ENCODE assay signal across 1 cellular context in the genomic region with DNA sequence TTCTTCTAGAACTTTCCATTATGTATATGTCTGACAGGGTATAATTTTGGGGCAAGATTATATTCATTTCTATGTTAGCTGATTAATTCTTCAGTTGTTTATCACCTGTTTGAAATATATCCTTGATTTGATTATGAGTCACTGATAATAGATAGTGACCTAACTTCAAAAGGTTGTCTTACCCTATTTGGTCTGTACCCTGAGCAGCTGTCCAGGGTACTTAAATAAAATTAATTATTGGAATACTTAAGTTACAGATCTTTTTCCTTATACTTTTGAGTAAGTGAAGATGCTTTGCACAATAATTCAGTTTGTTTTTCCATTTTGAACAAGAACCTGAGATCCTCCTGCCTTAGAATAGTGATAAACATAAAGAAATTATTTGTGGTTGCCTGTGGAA.
TF ChIP-seq lines count a peak whose summit lies in the region.

No MANE protein-coding gene starts in this region.

TF ChIP-seq in HEK293, 187 proteins besides CTCF, POLR2A, EP300 and RAD21:
- TF ChIP-seq REST (tag by site-specific recombination; IDR thresholded peaks at IDR 0.05) (peak; percentile 91), ZEB2 (tag by site-specific recombination; IDR thresholded peaks at IDR 0.05) (no peak), ZNF626 (tag by site-specific recombination; IDR thresholded peaks at IDR 0.05) (no peak), BCL11A (tag by site-specific recombination; IDR thresholded peaks at IDR 0.05; ENCODE audit: low read depth) (no peak)
